In the genomic region with DNA sequence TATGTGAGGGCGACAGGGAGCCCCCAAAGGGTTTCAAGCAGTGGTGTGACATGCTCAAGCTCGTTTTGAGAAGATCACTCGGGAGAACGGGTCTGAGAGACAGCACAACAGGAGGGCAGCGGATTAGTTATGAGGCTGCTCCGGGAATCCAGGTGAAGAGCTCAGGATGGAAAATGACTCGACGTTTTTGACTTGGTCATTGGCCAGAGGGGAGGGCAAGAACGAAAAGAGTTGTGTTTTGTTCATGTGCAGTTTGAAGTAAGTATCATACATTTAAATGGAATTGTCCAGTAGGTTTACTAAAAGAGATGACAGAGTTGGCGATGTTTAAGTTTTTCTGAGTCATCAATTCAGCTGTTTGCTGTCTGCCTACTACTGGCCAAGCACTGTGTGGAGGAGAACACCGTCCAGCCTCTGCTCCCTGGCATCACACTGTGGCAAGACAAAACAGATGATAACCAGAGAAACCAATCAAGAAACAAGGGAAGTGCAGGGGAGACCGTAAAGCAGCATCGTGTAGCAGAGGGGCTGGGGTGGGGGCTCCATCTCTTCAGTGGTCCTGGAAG, we compare ENCODE assay signal across 19 cellular contexts. TPM values are rescaled to one million over a fixed set of nuclear protein-coding genes. Genes with fewer than 3 reads are reported as not detected.
DNase-seq lines count a peak whose midpoint lies in the region; ATAC-seq and TF ChIP-seq lines count a peak whose summit lies in the region.
"Had no signal": no experiment of that assay in that cellular context is flagged by ENCODE, and none has a peak within 500 bp of the region (broad histone marks: within the 10 kb centered on the region; RNA-seq: fewer than 3 reads in every experiment).

No MANE protein-coding gene starts in this region.

- H3K4me1 ChIP-seq in HUES48 (ENCODE audit: control insufficient read depth, insufficient read depth, low read length): peaks cover 46% of the 10 kb centered on the region
- H3K4me1 ChIP-seq in iPS-20b (ENCODE audit: insufficient read depth, low read length): peaks cover 31% of the 10 kb centered on the region
- peaks cover 11% of the 10 kb centered on the region for H3K4me1 ChIP-seq in CD8-positive, alpha-beta T cell (ENCODE audit: insufficient read depth, low read length)
- peaks cover 3% of the 10 kb centered on the region for H3K4me1 ChIP-seq in psoas muscle
- H3K4me1 ChIP-seq: BE2C had no signal

- H3K9me3 ChIP-seq in AG04450 (ENCODE audit: control insufficient read depth, insufficient read depth, low read length): no peaks in the 10 kb centered on the region
- no peaks in the 10 kb centered on the region for H3K9me3 ChIP-seq in HUES48 (ENCODE audit: control insufficient read depth, insufficient read depth, low read length)
- H3K9me3 ChIP-seq in iPS-20b (ENCODE audit: insufficient read depth, low read depth, low read length): no peaks in the 10 kb centered on the region
- H3K9me3 ChIP-seq in CD8-positive, alpha-beta T cell (ENCODE audit: low read length): no peaks in the 10 kb centered on the region
- no peaks in the 10 kb centered on the region for H3K9me3 ChIP-seq in psoas muscle
- H3K9me3 ChIP-seq: BE2C had no signal

- H3K4me3 ChIP-seq in AG04450 (ENCODE audit: low read depth, low read length): no peak overlapping the region
- H3K4me3 ChIP-seq in HUES48 (ENCODE audit: low read depth, low read length): no peak overlapping the region
- no peak overlapping the region for H3K4me3 ChIP-seq in astrocyte of the spinal cord (ENCODE audit: low read depth, low read length)
- no peak overlapping the region for H3K4me3 ChIP-seq in iPS-20b (ENCODE audit: low read length)
- H3K4me3 ChIP-seq in CD8-positive, alpha-beta T cell (ENCODE audit: low read depth, low read length): no peak overlapping the region
- H3K4me3 ChIP-seq in psoas muscle: no peak overlapping the region

- no peaks in the 10 kb centered on the region for H3K9me3 Mint-ChIP-seq in CD8-positive, alpha-beta T cell
- H3K9me3 Mint-ChIP-seq: activated T-helper 2 cell treated with anti-CD3 and anti-CD28 coated beads, Interferon-gamma antibody, Interleukin-2, Interleukin-4, amounts not matched to agents 10 μg/mL and 5 μg/mL and 100 μg/mL, durations not matched to agents 14 hours and 24 hours and 36 hours; stimulated activated naive CD8-positive, alpha-beta T cell treated with anti-CD3 and anti-CD28 coated beads, Interleukin-15, Interleukin-2, amounts not matched to agents 100 ng/mL and 50 ng/mL, for 24 hours had no signal

- intact Hi-C loops in CD8-positive, alpha-beta T cell (cut with DNase I, micrococcal nuclease): no loop called here
- intact Hi-C loops in psoas muscle (cut with DNase I): loop anchor here in 1 of 2 donors (10.0 kb wide), 1 partner anchor 342 kb away; no protein-coding TSS in a partner anchor

- in situ Hi-C loops in astrocyte of the spinal cord (cut with HindIII; ENCODE audit: low sequenced_read_pairs): no loop called here

- H3K9ac ChIP-seq in HUES48 (ENCODE audit: low read depth, low read length) (peak overlapping the region; percentile 1; the same call in 1 of the 2 replicates), iPS-20b (ENCODE audit: low read depth, low read length) (peak overlapping the region; percentile 4; the same call in 1 of the 2 replicates)

- POLR2A ChIA-PET in AG04450 (lab: Yijun Ruan, JAX): no interaction called here
- POLR2A ChIA-PET in CD8-positive, alpha-beta T cell (lab: Charles Lee): interaction anchor here (0.6 to 1.3 kb wide), 2 partner anchors 72 to 110 kb away, joined by 4 to 5 read pairs; no protein-coding TSS in a partner anchor

- DNase-seq in AG04450 (ENCODE audit: low read depth, low spot score) (no peak), astrocyte of the spinal cord (ENCODE audit: low read depth, low spot score) (peak; percentile 46), NCI-H82 treated with DMSO at 0.1 percent for 48 hours (lab: John Stamatoyannopoulos, UW; ENCODE audit: unreplicated experiment) (no peak), substantia nigra (lab: John Stamatoyannopoulos, UW) (no peak), psoas muscle (no peak)
- no peak for DNase-seq in CD8-positive, alpha-beta T cell
- DNase-seq: activated CD4-positive, alpha-beta T cell treated with anti-CD3 and anti-CD28 coated beads, Interleukin-2, amount 50 U/mL, for 48 hours; BE2C; DMS153; kidney; NCI-H2171; SHP77 treated with DMSO at 0.1 percent for 48 hours; small intestine; T1000 had no signal

- WGBS in psoas muscle, 3 donors: 58 to 63% (median 60%) methylated on average over 13 of the region's 13 CpGs

- no peaks in the 10 kb centered on the region for H3K36me3 Mint-ChIP-seq in CD8-positive, alpha-beta T cell
- H3K36me3 Mint-ChIP-seq: mesothelial cell of epicardium had no signal

- no peak overlapping the region for H3K4me3 Mint-ChIP-seq in CD8-positive, alpha-beta T cell
- H3K4me3 Mint-ChIP-seq: mesothelial cell of epicardium; stimulated activated naive CD8-positive, alpha-beta T cell treated with anti-CD3 and anti-CD28 coated beads, Interleukin-15, Interleukin-2, amounts not matched to agents 100 ng/mL and 50 ng/mL, for 24 hours had no signal

- H3K27me3 ChIP-seq in AG04450 (ENCODE audit: control insufficient read depth, insufficient read depth, low read length) (no peaks in the 10 kb centered on the region), HUES48 (ENCODE audit: control insufficient read depth, insufficient read depth, low read length) (peaks cover 7% of the 10 kb centered on the region; the same call in 1 of the 2 replicates), iPS-20b (ENCODE audit: insufficient read depth, low read length) (0 out of 2 replicates have a peak, but pooled peaks cover 10% of the 10 kb centered on the region), psoas muscle (ENCODE audit: insufficient read depth in 3 of 3, low read length in 2 of 3) (no peaks in the 10 kb centered on the region)
- H3K27me3 ChIP-seq in CD8-positive, alpha-beta T cell (ENCODE audit: insufficient read depth, low read length): no peaks in the 10 kb centered on the region
- H3K27me3 ChIP-seq: BE2C had no signal

- H3K27ac Mint-ChIP-seq in CD8-positive, alpha-beta T cell: no peak overlapping the region
- H3K27ac Mint-ChIP-seq: activated T-helper 2 cell treated with anti-CD3 and anti-CD28 coated beads, Interferon-gamma antibody, Interleukin-2, Interleukin-4, amounts not matched to agents 10 μg/mL and 5 μg/mL and 100 μg/mL, durations not matched to agents 14 hours and 24 hours and 36 hours; mesothelial cell of epicardium; stimulated activated naive CD8-positive, alpha-beta T cell treated with anti-CD3 and anti-CD28 coated beads, Interleukin-15, Interleukin-2, amounts not matched to agents 100 ng/mL and 50 ng/mL, for 24 hours had no signal

- CTCF ChIA-PET in AG04450 (lab: Charles Lee): interaction anchor here (1.0 to 6.5 kb wide), 6 partner anchors 8 to 281 kb away, joined by 3 to 46 read pairs (median 11); no protein-coding TSS in a partner anchor
- CTCF ChIA-PET in CD8-positive, alpha-beta T cell (lab: Charles Lee): interaction anchor here (1.0 to 6.8 kb wide), 10 partner anchors 8 to 171 kb away, joined by 3 to 72 read pairs (median 19); a partner anchor contains a TSS

- H3K36me3 ChIP-seq in HUES48 (ENCODE audit: control insufficient read depth, insufficient read depth, low read length) (no peaks in the 10 kb centered on the region), iPS-20b (ENCODE audit: insufficient read depth, low read depth, low read length) (no peaks in the 10 kb centered on the region), psoas muscle (ENCODE audit: insufficient read depth in 1 of 2, low read depth in 1 of 2) (no peaks in the 10 kb centered on the region)
- H3K36me3 ChIP-seq in CD8-positive, alpha-beta T cell (ENCODE audit: insufficient read depth, low read length): no peaks in the 10 kb centered on the region
- H3K36me3 ChIP-seq: BE2C had no signal

- H3K27ac ChIP-seq in AG04450 (ENCODE audit: low read depth, low read length) (no peak overlapping the region), HUES48 (ENCODE audit: low read depth, low read length) (no peak overlapping the region), iPS-20b (ENCODE audit: low read length) (no peak overlapping the region), substantia nigra (ENCODE audit: low read depth, low read length, poor library complexity, severe bottlenecking) (no peak overlapping the region), psoas muscle (no peak overlapping the region)
- H3K27ac ChIP-seq in CD8-positive, alpha-beta T cell (ENCODE audit: low read depth, low read length): no peak overlapping the region

- TF ChIP-seq CTCF in AG04450 (IDR thresholded peaks at IDR 0.05; ENCODE audit: low read depth, low read length): peak; percentile 13; the same call in 1 of the 2 replicates
- peak; percentile 8 for TF ChIP-seq CTCF in astrocyte of the spinal cord (IDR thresholded peaks at IDR 0.05; ENCODE audit: low read depth, low read length)
- no peak for TF ChIP-seq CTCF in CD8-positive, alpha-beta T cell (IDR thresholded peaks at IDR 0.05)
- no peak for TF ChIP-seq CTCF in psoas muscle (IDR thresholded peaks at IDR 0.05)

- ATAC-seq in CD8-positive, alpha-beta T cell: no peak
- no peak for ATAC-seq in psoas muscle

- no peaks in the 10 kb centered on the region for H3K27me3 Mint-ChIP-seq in CD8-positive, alpha-beta T cell (ENCODE audit: low read depth)
- H3K27me3 Mint-ChIP-seq: stimulated activated naive CD8-positive, alpha-beta T cell treated with anti-CD3 and anti-CD28 coated beads, Interleukin-15, Interleukin-2, amounts not matched to agents 100 ng/mL and 50 ng/mL, for 24 hours had no signal

- peaks cover 19% of the 10 kb centered on the region for H3K4me1 Mint-ChIP-seq in CD8-positive, alpha-beta T cell (ENCODE audit: low read depth)
- H3K4me1 Mint-ChIP-seq: mesothelial cell of epicardium had no signal

RNA-seq across cellular contexts. Expression of a gene that starts 25.3 kb away (rescaled TPM):
- polyA plus RNA-seq in AG04450 (2011; rRNA removed) (105 and 125 TPM in 2 replicates), psoas muscle (10 to 100 TPM; 13.2 to 17.0 (median 13.2) TPM)
- polyA minus RNA-seq in AG04450 (2011; rRNA and poly(A)+ RNA removed): 93.1 and 137 TPM in 2 replicates
- 1 to 10 TPM; 2.9 TPM for total RNA-seq in CD8-positive, alpha-beta T cell
- 10 to 100 TPM; 19.4 to 29.0 (median 23.4) TPM for total RNA-seq in psoas muscle

Comparison
In these comparisons a context has a peak if more than half of its experiments do, and no peak if none do; other contexts are left out.
1. CTCF ChIP-seq: peak in AG04450 (single experiment) and astrocyte of the spinal cord (single experiment); none in CD8-positive, alpha-beta T cell (single experiment) and psoas muscle (single experiment).
2. RNA of a gene that starts 25.3 kb away (total RNA-seq): 19.4 to 29.0 TPM in psoas muscle; 2.9 TPM in CD8-positive, alpha-beta T cell; every median in the first group is over 4 times any median in the second.